Comparison of ENCODE assay signal across 9 cellular contexts in the genomic region with DNA sequence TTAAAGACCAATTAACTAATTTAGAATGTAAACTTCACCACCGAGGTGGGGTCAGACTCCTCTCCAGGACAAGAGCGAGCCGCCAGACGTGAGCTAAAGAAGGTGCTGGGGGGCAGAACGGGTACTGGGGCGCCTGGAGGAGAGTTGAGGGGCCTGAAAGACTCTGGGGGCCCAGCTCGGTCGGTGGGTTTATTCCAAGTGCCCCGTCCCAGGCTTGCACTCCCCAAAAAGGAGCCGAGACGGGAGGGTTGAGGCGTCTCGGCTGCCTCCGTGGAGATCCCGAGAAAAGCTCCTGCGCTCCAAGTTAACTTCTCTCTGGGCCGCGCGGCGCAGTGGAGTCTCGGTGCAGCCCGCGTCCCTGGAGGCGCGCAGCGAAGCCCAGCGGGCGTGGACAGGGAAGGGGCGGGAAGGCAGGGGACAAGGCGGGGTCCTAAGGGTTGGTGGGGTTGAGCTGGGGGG.
A peak's percentile ranks its signal among the peaks of the same experiment; 100 is the strongest.
DNase-seq lines count a peak whose midpoint lies in the region; ATAC-seq lines count a peak whose summit lies in the region.
"Had no signal": no experiment of that assay in that cellular context is flagged by ENCODE, and none has a peak within 500 bp of the region (broad histone marks: within the 10 kb centered on the region; RNA-seq: fewer than 3 reads in every experiment).

No MANE protein-coding gene starts in this region.

- H3K27ac ChIP-seq in effector memory CD4-positive, alpha-beta T cell (ENCODE audit: insufficient read depth, low read length, poor library complexity, severe bottlenecking), result no peak overlapping the region
- no peak overlapping the region for H3K27ac ChIP-seq in mesodermal cell (ENCODE audit: low read depth, low read length, severe bottlenecking)
- H3K27ac ChIP-seq: uterus had no signal

- no peak for DNase-seq in stimulated activated naive CD8-positive, alpha-beta T cell treated with anti-CD3 and anti-CD28 coated beads, Interleukin-15, Interleukin-2, amounts not matched to agents 100 U/mL and 50 U/mL, for 24 hours
- DNase-seq in effector memory CD4-positive, alpha-beta T cell, result no peak
- DNase-seq in germinal center (ENCODE audit: low spot score), result no peak
- no peak for DNase-seq in NOMO-1 (lab: John Stamatoyannopoulos, UW; ENCODE audit: unreplicated experiment in 2 of 2)

- peaks cover 7% of the 10 kb centered on the region for H3K4me1 Mint-ChIP-seq in stimulated activated naive CD8-positive, alpha-beta T cell treated with anti-CD3 and anti-CD28 coated beads, Interleukin-15, Interleukin-2, amounts not matched to agents 100 ng/mL and 50 ng/mL, for 24 hours (ENCODE audit: low read depth)

- H3K9me3 ChIP-seq in effector memory CD4-positive, alpha-beta T cell (ENCODE audit: control insufficient read depth, low read length), result no peaks in the 10 kb centered on the region
- H3K9me3 ChIP-seq in mesodermal cell (ENCODE audit: control insufficient read depth, low read length), result no peaks in the 10 kb centered on the region
- H3K9me3 ChIP-seq: uterus had no signal

- peaks cover 12% of the 10 kb centered on the region for H3K4me1 ChIP-seq in effector memory CD4-positive, alpha-beta T cell (ENCODE audit: control insufficient read depth, insufficient read depth, low read length, poor library complexity, severe bottlenecking)
- H3K4me1 ChIP-seq in mesodermal cell (ENCODE audit: control insufficient read depth, insufficient read depth, low read length, poor library complexity, severe bottlenecking), result peaks cover 4% of the 10 kb centered on the region
- H3K4me1 ChIP-seq: uterus had no signal

- peak overlapping the region; percentile 60 for H3K4me3 Mint-ChIP-seq in stimulated activated naive CD8-positive, alpha-beta T cell treated with anti-CD3 and anti-CD28 coated beads, Interleukin-15, Interleukin-2, amounts not matched to agents 100 ng/mL and 50 ng/mL, for 24 hours

- H3K4me3 ChIP-seq in effector memory CD4-positive, alpha-beta T cell (ENCODE audit: insufficient read depth, low read depth, low read length, poor library complexity, severe bottlenecking), result peak overlapping the region; percentile 62
- H3K4me3 ChIP-seq in mesodermal cell (ENCODE audit: extremely low read depth, insufficient read depth, low read length, poor library complexity, severe bottlenecking), result peak overlapping the region; percentile 41

- H3K36me3 Mint-ChIP-seq in stimulated activated naive CD8-positive, alpha-beta T cell treated with anti-CD3 and anti-CD28 coated beads, Interleukin-15, Interleukin-2, amounts not matched to agents 100 ng/mL and 50 ng/mL, for 24 hours (ENCODE audit: low read depth), result no peaks in the 10 kb centered on the region

- no peaks in the 10 kb centered on the region for H3K36me3 ChIP-seq in effector memory CD4-positive, alpha-beta T cell (ENCODE audit: control insufficient read depth, insufficient read depth, low read length)
- no peaks in the 10 kb centered on the region for H3K36me3 ChIP-seq in mesodermal cell (ENCODE audit: control insufficient read depth, insufficient read depth, low read length)
- H3K36me3 ChIP-seq: uterus had no signal

- H3K27ac Mint-ChIP-seq in stimulated activated naive CD8-positive, alpha-beta T cell treated with anti-CD3 and anti-CD28 coated beads, Interleukin-15, Interleukin-2, amounts not matched to agents 100 ng/mL and 50 ng/mL, for 24 hours, result no peak overlapping the region

- WGBS in mesodermal cell (ENCODE audit: insufficient coverage in 2 of 2), 2 experiments, result 0% methylated on average over 13 to 19 of the region's 30 CpGs

- peaks cover 13% of the 10 kb centered on the region for H3K27me3 ChIP-seq in effector memory CD4-positive, alpha-beta T cell (replicated peaks; ENCODE audit: control insufficient read depth, insufficient read depth, low read length, poor library complexity, severe bottlenecking)

- ATAC-seq in stimulated activated naive CD8-positive, alpha-beta T cell treated with anti-CD3 and anti-CD28 coated beads, Interleukin-15, Interleukin-2, amounts not matched to agents 100 U/mL and 50 U/mL, for 24 hours, result no peak
- ATAC-seq in HG02938 (IDR thresholded peaks at IDR 0.05; ENCODE audit: unreplicated experiment), result no peak
- no peak for ATAC-seq in HG02623 (IDR thresholded peaks at IDR 0.05; ENCODE audit: unreplicated experiment)

- H3K9me3 Mint-ChIP-seq in stimulated activated naive CD8-positive, alpha-beta T cell treated with anti-CD3 and anti-CD28 coated beads, Interleukin-15, Interleukin-2, amounts not matched to agents 100 ng/mL and 50 ng/mL, for 24 hours, result no peaks in the 10 kb centered on the region

- H3K27me3 Mint-ChIP-seq in stimulated activated naive CD8-positive, alpha-beta T cell treated with anti-CD3 and anti-CD28 coated beads, Interleukin-15, Interleukin-2, amounts not matched to agents 100 ng/mL and 50 ng/mL, for 24 hours, result peaks cover 49% of the 10 kb centered on the region
